17 cellular contexts compared by ENCODE assay signal in genomic region chr2:239087041-239087710, GRCh38.
DNase-seq lines count a peak whose midpoint lies in the region; ATAC-seq and TF ChIP-seq lines count a peak whose summit lies in the region.
"Had no signal": no experiment of that assay in that cellular context is flagged by ENCODE, and none has a peak within 500 bp of the region (broad histone marks: within the 10 kb centered on the region; RNA-seq: fewer than 3 reads in every experiment).

No MANE protein-coding gene starts in this region.

- H3K36me3 ChIP-seq in fibroblast of lung (ENCODE audit: control insufficient read depth, insufficient read depth, low read length), result no peaks in the 10 kb centered on the region

- peaks cover 32% of the 10 kb centered on the region for H3K36me3 Mint-ChIP-seq in activated T-helper 17 cell treated with anti-CD3 and anti-CD28 coated beads, Interleukin-2, amount 50 U/mL, for 72 hours (ENCODE audit: low read depth)

- no peaks in the 10 kb centered on the region for H4K20me1 ChIP-seq in fibroblast of lung (ENCODE audit: control insufficient read depth, extremely low read depth, insufficient read depth, low read length)

- H3K4me3 Mint-ChIP-seq in activated T-helper 17 cell treated with anti-CD3 and anti-CD28 coated beads, Interleukin-2, amount 50 U/mL, for 72 hours, result no peak overlapping the region
- H3K4me3 Mint-ChIP-seq: GM23338 had no signal

- TF ChIP-seq CTCF in fibroblast of lung (conservative IDR thresholded peaks at IDR 0.05 in 1 of 2, IDR thresholded peaks at IDR 0.05 in 1 of 2; ENCODE audit: low read depth in 1 of 2, low read length in 2 of 2), result no peak

- no peak overlapping the region for H3K27ac ChIP-seq in fibroblast of lung (ENCODE audit: insufficient read depth, low read length)
- H3K27ac ChIP-seq: BLaER1 treated with 17β-estradiol and CSF1 and Interleukin-3, amounts not matched to agents 10 nM and 100 nM had no signal

- H3K4me2 ChIP-seq in fibroblast of lung (ENCODE audit: extremely low read depth, insufficient read depth, low read length), result no peak overlapping the region
- H3K4me2 ChIP-seq: BLaER1 treated with 17β-estradiol and CSF1 and Interleukin-3, amounts not matched to agents 10 nM and 100 nM; GM23338 had no signal

- no peaks in the 10 kb centered on the region for H3K9me3 ChIP-seq in fibroblast of lung (ENCODE audit: control insufficient read depth, insufficient read depth, low read depth, low read length)
- H3K9me3 ChIP-seq: BLaER1 treated with 17β-estradiol and CSF1 and Interleukin-3, amounts not matched to agents 10 nM and 100 nM had no signal

- H3K79me2 ChIP-seq in fibroblast of lung (ENCODE audit: control insufficient read depth, insufficient read depth, low read length), result no peaks in the 10 kb centered on the region

- peak overlapping the region; percentile 79 for H3K27ac Mint-ChIP-seq in activated T-helper 17 cell treated with anti-CD3 and anti-CD28 coated beads, Interleukin-2, amount 50 U/mL, for 72 hours
- H3K27ac Mint-ChIP-seq: GM23338 had no signal

- no peak for ATAC-seq in activated T-helper 17 cell treated with anti-CD3 and anti-CD28 coated beads, Interleukin-2, amount 50 U/mL, for 72 hours (replicated peaks)
- ATAC-seq in left colon, result no peak
- ATAC-seq: GM23338, Panc1 had no signal

- H3K4me3 ChIP-seq in fibroblast of lung (replicated peaks in 1 of 4; ENCODE audit: control extremely low read depth in 1 of 4, insufficient read depth in 1 of 4, low read depth in 3 of 4, low read length in 4 of 4), result no peak overlapping the region
- no peak overlapping the region for H3K4me3 ChIP-seq in skeletal muscle cell (ENCODE audit: low read depth, low read length)
- H3K4me3 ChIP-seq: BLaER1 treated with 17β-estradiol and CSF1 and Interleukin-3, amounts not matched to agents 10 nM and 100 nM; GM23338 had no signal

- intact Hi-C loops in left colon (cut with DNase I, micrococcal nuclease), result no loop called here

- no peaks in the 10 kb centered on the region for H3K4me1 ChIP-seq in fibroblast of lung (ENCODE audit: control insufficient read depth, extremely low read depth, insufficient read depth, low read length)

- H3K27me3 ChIP-seq in fibroblast of lung (ENCODE audit: control insufficient read depth, insufficient read depth, low read length), result no peaks in the 10 kb centered on the region
- H3K27me3 ChIP-seq: BLaER1 treated with 17β-estradiol and CSF1 and Interleukin-3, amounts not matched to agents 10 nM and 100 nM had no signal

- H3K9ac ChIP-seq in fibroblast of lung (ENCODE audit: insufficient read depth, low read length), result no peak overlapping the region
- H3K9ac ChIP-seq: BLaER1 treated with 17β-estradiol and CSF1 and Interleukin-3, amounts not matched to agents 10 nM and 100 nM had no signal

- no peaks in the 10 kb centered on the region for H3K9me3 Mint-ChIP-seq in activated T-helper 17 cell treated with anti-CD3 and anti-CD28 coated beads, Interleukin-2, amount 50 U/mL, for 72 hours
- H3K9me3 Mint-ChIP-seq: GM23338 had no signal

- no peaks in the 10 kb centered on the region for H3K27me3 Mint-ChIP-seq in activated T-helper 17 cell treated with anti-CD3 and anti-CD28 coated beads, Interleukin-2, amount 50 U/mL, for 72 hours

- H3K4me1 Mint-ChIP-seq in activated T-helper 17 cell treated with anti-CD3 and anti-CD28 coated beads, Interleukin-2, amount 50 U/mL, for 72 hours, result no peaks in the 10 kb centered on the region
- H3K4me1 Mint-ChIP-seq: GM23338 had no signal

- no peak overlapping the region for H2AFZ ChIP-seq in fibroblast of lung (ENCODE audit: low read length)
- H2AFZ ChIP-seq: GM23338 had no signal

- DNase-seq in ELR (ENCODE audit: low read depth) (peak; percentile 68), fibroblast of lung (ENCODE audit: low read depth in 2 of 2) (peak; percentile 18 to 48), skeletal muscle cell (ENCODE audit: low read depth) (peak; percentile 9), NCI-H2081 treated with DMSO at 0.1 percent for 48 hours (lab: John Stamatoyannopoulos, UW) (no peak), left colon (no peak), CD1c-positive myeloid dendritic cell (ENCODE audit: extremely low spot score) (no peak)
- DNase-seq: DMS153, KBM-7, NCI-H1048, NCI-H1694, NCI-H2171, NCI-H774, SHP77 had no signal

Comparison
In these comparisons a context has a peak if more than half of its experiments do, and no peak if none do; other contexts are left out.
1. DNase-seq: peak in ELR (single experiment), fibroblast of lung (2 of 2) and skeletal muscle cell (single experiment); none in NCI-H2081 treated with DMSO at 0.1 percent for 48 hours (single experiment), left colon (0 of 2) and CD1c-positive myeloid dendritic cell (single experiment).